Comparison of ENCODE assay signal across 1 cellular context in genomic region chr6:63565058-63565726, GRCh38.
TF ChIP-seq lines count a peak whose summit lies in the region.

No MANE protein-coding gene starts in this region.

TF ChIP-seq in HepG2, 621 proteins besides CTCF, POLR2A, EP300 and RAD21 (continued from another document and continues in another):
- no peak for TF ChIP-seq ZBED4 (CRISPR knock-in tag; IDR thresholded peaks at IDR 0.05; ENCODE audit: borderline replicate concordance)
- no peak for TF ChIP-seq ZNF720 (CRISPR knock-in tag; IDR thresholded peaks at IDR 0.05)
- peak in 1 of 2 experiments; percentile 73; a peak in 2 of 4 replicates for TF ChIP-seq REST (IDR thresholded peaks at IDR 0.05; ENCODE audit: borderline replicate concordance in 1 of 2, low read depth in 1 of 2, low read length in 2 of 2)
- TF ChIP-seq NAIF1 (CRISPR knock-in tag; IDR thresholded peaks at IDR 0.05; ENCODE audit: borderline replicate concordance) = no peak
- TF ChIP-seq PCBP1 (IDR thresholded peaks at IDR 0.05; ENCODE audit: borderline replicate concordance, low read depth, low read length) = no peak
- TF ChIP-seq ZNF10 (CRISPR knock-in tag; IDR thresholded peaks at IDR 0.05; ENCODE audit: borderline replicate concordance, low read depth) = no peak
- TF ChIP-seq ZNF30 (CRISPR knock-in tag; IDR thresholded peaks at IDR 0.05) = no peak
- TF ChIP-seq NBN (conservative IDR thresholded peaks at IDR 0.05) = no peak
- TF ChIP-seq TBP (CRISPR knock-in tag; IDR thresholded peaks at IDR 0.05) = no peak
- no peak for TF ChIP-seq ATF1 (CRISPR knock-in tag; IDR thresholded peaks at IDR 0.05)
- no peak for TF ChIP-seq ZNF549 (CRISPR knock-in tag; IDR thresholded peaks at IDR 0.05)
- TF ChIP-seq ARID4A (CRISPR knock-in tag; IDR thresholded peaks at IDR 0.05; ENCODE audit: borderline replicate concordance) = no peak
- TF ChIP-seq ZBTB3 (CRISPR knock-in tag; IDR thresholded peaks at IDR 0.05; ENCODE audit: borderline replicate concordance, low read depth) = no peak
- TF ChIP-seq BORCS8-MEF2B (CRISPR knock-in tag; IDR thresholded peaks at IDR 0.05) = no peak
- TF ChIP-seq FUBP1 (CRISPR knock-in tag; IDR thresholded peaks at IDR 0.05; ENCODE audit: borderline replicate concordance) = no peak
- no peak for TF ChIP-seq NFYC (CRISPR knock-in tag; IDR thresholded peaks at IDR 0.05)
- no peak; the same call in 1 of the 2 replicates for TF ChIP-seq ZSCAN29 (CRISPR knock-in tag; conservative IDR thresholded peaks at IDR 0.05)
- peak; percentile 81; the same call in 1 of the 2 replicates for TF ChIP-seq CHD4 (IDR thresholded peaks at IDR 0.05; ENCODE audit: borderline replicate concordance, low read length)
- TF ChIP-seq ZNF205 (CRISPR knock-in tag; IDR thresholded peaks at IDR 0.05) = 0 out of 2 replicates have a peak, but pooled peaks have one; percentile 47
- no peak for TF ChIP-seq ZNF7 (CRISPR knock-in tag; IDR thresholded peaks at IDR 0.05)
- no peak for TF ChIP-seq ZNF224 (CRISPR knock-in tag; IDR thresholded peaks at IDR 0.05)
- peak; percentile 73 for TF ChIP-seq IRF2 (CRISPR knock-in tag; IDR thresholded peaks at IDR 0.05)
- TF ChIP-seq SNRNP70 (IDR thresholded peaks at IDR 0.05; ENCODE audit: low read depth, low read length) = no peak
- no peak for TF ChIP-seq RNF2 (conservative IDR thresholded peaks at IDR 0.05; ENCODE audit: low read depth)
- TF ChIP-seq RBFOX2 (IDR thresholded peaks at IDR 0.05; ENCODE audit: low read depth, low read length) = 0 out of 2 replicates have a peak, but pooled peaks have one; percentile 7
- TF ChIP-seq FOXA1 (IDR thresholded peaks at IDR 0.05) = no peak
- peak; percentile 70 for TF ChIP-seq FOXA1 (CRISPR knock-in tag; IDR thresholded peaks at IDR 0.05)
- TF ChIP-seq ZNF136 (CRISPR knock-in tag; IDR thresholded peaks at IDR 0.05; ENCODE audit: low read depth) = no peak
- TF ChIP-seq MBNL3 (CRISPR knock-in tag; conservative IDR thresholded peaks at IDR 0.05) = no peak
- TF ChIP-seq ZNF574 (CRISPR knock-in tag; IDR thresholded peaks at IDR 0.05) = no peak; the same call in 1 of the 2 replicates
- TF ChIP-seq ZBTB1 (CRISPR knock-in tag; IDR thresholded peaks at IDR 0.05; ENCODE audit: borderline replicate concordance) = no peak
- no peak for TF ChIP-seq ZNF274 (CRISPR knock-in tag; IDR thresholded peaks at IDR 0.05)
- no peak for TF ChIP-seq ZKSCAN5 (CRISPR knock-in tag; IDR thresholded peaks at IDR 0.05)
- no peak for TF ChIP-seq XBP1 (CRISPR knock-in tag; IDR thresholded peaks at IDR 0.05)
- TF ChIP-seq GTF2F1 (IDR thresholded peaks at IDR 0.05; ENCODE audit: low read length) = no peak
- TF ChIP-seq NCOA5 (CRISPR knock-in tag; IDR thresholded peaks at IDR 0.05) = no peak
- no peak for TF ChIP-seq PRMT3 (CRISPR knock-in tag; IDR thresholded peaks at IDR 0.05; ENCODE audit: borderline replicate concordance, low read depth)
- TF ChIP-seq KDM4B (CRISPR knock-in tag; IDR thresholded peaks at IDR 0.05) = no peak
- no peak for TF ChIP-seq AFF4 (CRISPR knock-in tag; IDR thresholded peaks at IDR 0.05)
- TF ChIP-seq SKIL (CRISPR knock-in tag; IDR thresholded peaks at IDR 0.05; ENCODE audit: borderline replicate concordance) = no peak
- peak; percentile 71; the same call in 1 of the 2 replicates for TF ChIP-seq ZNF678 (CRISPR knock-in tag; IDR thresholded peaks at IDR 0.05)
